15 cellular contexts compared by ENCODE assay signal in genomic region chr1:144538736-144539135, GRCh38. TPM values are rescaled to one million over a fixed set of nuclear protein-coding genes. Genes with fewer than 3 reads are reported as not detected.
A peak's percentile ranks its signal among the peaks of the same experiment; 100 is the strongest.
DNase-seq lines count a peak whose midpoint lies in the region; ATAC-seq, FAIRE-seq and TF ChIP-seq lines count a peak whose summit lies in the region.
"Not testable (repeated sequence)": the region's sequence is repeated elsewhere in the genome, so short reads cannot be mapped to it uniquely, and the experiment has no call there.
"Had no signal": no experiment of that assay in that cellular context is flagged by ENCODE, and none has a peak within 500 bp of the region (broad histone marks: within the 10 kb centered on the region; RNA-seq: fewer than 3 reads in every experiment).

No MANE protein-coding gene starts in this region.

- not testable (repeated sequence) for H3K9ac ChIP-seq in K562 (ENCODE audit: insufficient read depth in 1 of 2, low read depth in 2 of 2, low read length in 2 of 2)

- not testable (repeated sequence) for TF ChIP-seq RAD21 in A549 (conservative IDR thresholded peaks at IDR 0.05 in 1 of 2, IDR thresholded peaks at IDR 0.05 in 1 of 2); K562 (CRISPR knock-in tag; conservative IDR thresholded peaks at IDR 0.05 in 1 of 2, IDR thresholded peaks at IDR 0.05 in 1 of 2)

- not testable (repeated sequence) for H3K4me3 Mint-ChIP-seq in activated CD4-positive, alpha-beta T cell treated with anti-CD3 and anti-CD28 coated beads, Interleukin-2, amount 10 ng/mL, durations not matched to agents 24 days and 14 days; type B pancreatic cell

- H3K27ac Mint-ChIP-seq in activated CD4-positive, alpha-beta T cell treated with anti-CD3 and anti-CD28 coated beads, Interleukin-2, amount 10 ng/mL, durations not matched to agents 24 days and 14 days, result not testable (repeated sequence)
- peak overlapping the region; percentile 43 for H3K27ac Mint-ChIP-seq in type B pancreatic cell

- WGBS in A549 (ENCODE audit: missing lambda C conversion rate), result 83% methylated on average over 6 of the region's 6 CpGs
- WGBS in K562 (ENCODE audit: insufficient coverage, low coverage, missing lambda C conversion rate), result 64% methylated on average over 5 of the region's 6 CpGs
- WGBS in esophagus muscularis mucosa, result 94% methylated on average over 6 of the region's 6 CpGs

- TF ChIP-seq CTCF in A549 (IDR thresholded peaks at IDR 0.05); K562 (IDR thresholded peaks at IDR 0.05 in 2 of 3, conservative IDR thresholded peaks at IDR 0.05 in 1 of 3; ENCODE audit: insufficient read depth in 2 of 3, low read depth in 1 of 3, low read length in 3 of 3); esophagus muscularis mucosa (IDR thresholded peaks at IDR 0.05); type B pancreatic cell (conservative IDR thresholded peaks at IDR 0.05): not testable (repeated sequence)

- not testable (repeated sequence) for H3K4me1 Mint-ChIP-seq in activated CD4-positive, alpha-beta T cell treated with anti-CD3 and anti-CD28 coated beads, Interleukin-2, amount 10 ng/mL, durations not matched to agents 24 days and 14 days; type B pancreatic cell (ENCODE audit: unreplicated experiment)

- not testable (repeated sequence) for DNase-seq in A549 (ENCODE audit: low read depth in 1 of 2, low spot score in 1 of 2); K562 (ENCODE audit: extremely low read depth in 1 of 4, low spot score in 3 of 4); type B pancreatic cell (ENCODE audit: extremely low spot score, unreplicated experiment)
- peak; percentile 34 for DNase-seq in activated CD4-positive, alpha-beta T cell treated with anti-CD3 and anti-CD28 coated beads, Interleukin-2, amount 10 ng/mL, durations not matched to agents 24 days and 14 days
- DNase-seq in esophagus muscularis mucosa (ENCODE audit: extremely low spot score), result peak; percentile 19

- not testable (repeated sequence) for H3K27me3 Mint-ChIP-seq in activated CD4-positive, alpha-beta T cell treated with anti-CD3 and anti-CD28 coated beads, Interleukin-2, amount 10 ng/mL, durations not matched to agents 24 days and 14 days; type B pancreatic cell

- not testable (repeated sequence) for H3K9me3 ChIP-seq in A549; K562 (replicated peaks; ENCODE audit: control insufficient read depth, insufficient read depth, low read depth, low read length); esophagus muscularis mucosa

- intact Hi-C loops in activated CD4-positive, alpha-beta T cell treated with anti-CD3 and anti-CD28 coated beads, Interleukin-2, amount 10 ng/mL, durations not matched to agents 24 days and 14 days (cut with micrococcal nuclease); K562 (cut with micrococcal nuclease); esophagus muscularis mucosa (cut with DNase I): not testable (repeated sequence)

- H3K27ac ChIP-seq in A549; K562 (ENCODE audit: extremely low read depth, low read depth, low read length); esophagus muscularis mucosa (replicated peaks in 1 of 4): not testable (repeated sequence)

- H3K4me1 ChIP-seq in A549; K562 (replicated peaks in 1 of 2; ENCODE audit: control insufficient read depth in 2 of 2, insufficient read depth in 2 of 2, low read length in 2 of 2); esophagus muscularis mucosa: not testable (repeated sequence)

- not testable (repeated sequence) for H4K20me1 ChIP-seq in K562 (replicated peaks; ENCODE audit: control insufficient read depth, insufficient read depth, low read length)

- in situ Hi-C loops in K562 (cut with MboI), result not testable (repeated sequence)

- not testable (repeated sequence) for H3K79me2 ChIP-seq in K562 (ENCODE audit: control insufficient read depth, insufficient read depth, low read length)

- not testable (repeated sequence) for H3K4me3 ChIP-seq in A549, K562, esophagus muscularis mucosa

- ATAC-seq in A549, K562: not testable (repeated sequence)

- not testable (repeated sequence) for H2AFZ ChIP-seq in K562 (ENCODE audit: low read depth, low read length)

- not testable (repeated sequence) for H3K9me3 Mint-ChIP-seq in activated CD4-positive, alpha-beta T cell treated with anti-CD3 and anti-CD28 coated beads, Interleukin-2, amount 10 ng/mL, durations not matched to agents 24 days and 14 days; type B pancreatic cell

- not testable (repeated sequence) for H3K27me3 ChIP-seq in K562 (ENCODE audit: control insufficient read depth in 2 of 2, insufficient read depth in 2 of 2, low read length in 2 of 2)
- H3K27me3 ChIP-seq in esophagus muscularis mucosa, result peaks cover 0 to 19% (median 0%) of the 10 kb centered on the region in 4 donors

- POLR2A ChIA-PET in A549 (lab: Yijun Ruan, JAX); K562 (lab: Yijun Ruan, JAX): not testable (repeated sequence)

- not testable (repeated sequence) for H3K36me3 ChIP-seq in K562 (ENCODE audit: control insufficient read depth, insufficient read depth, low read length); esophagus muscularis mucosa

- H3K9me1 ChIP-seq in K562 (ENCODE audit: control insufficient read depth, insufficient read depth, low read length), result not testable (repeated sequence)

- H3K4me2 ChIP-seq in A549; K562 (ENCODE audit: insufficient read depth, low read length): not testable (repeated sequence)

- CTCF ChIA-PET in A549 (lab: Yijun Ruan, JAX); K562 (lab: Yijun Ruan, JAX; ENCODE audit: low intra/inter-chr PET ratio): not testable (repeated sequence)

- H3K36me3 Mint-ChIP-seq in activated CD4-positive, alpha-beta T cell treated with anti-CD3 and anti-CD28 coated beads, Interleukin-2, amount 10 ng/mL, durations not matched to agents 24 days and 14 days (ENCODE audit: low read depth); type B pancreatic cell: not testable (repeated sequence)

- not testable (repeated sequence) for FAIRE-seq in A549 (lab: Jason Lieb, UNC); K562 (lab: Jason Lieb, UNC)

- not testable (repeated sequence) for BruUV-seq in K562 (replicated peaks; lab: Mats Ljungman, UMichigan)

- TF ChIP-seq POLR2A in A549 (IDR thresholded peaks at IDR 0.05; ENCODE audit: low read length); K562 (conservative IDR thresholded peaks at IDR 0.05); esophagus muscularis mucosa (IDR thresholded peaks at IDR 0.05; ENCODE audit: low read depth): not testable (repeated sequence)

- not testable (repeated sequence) for TF ChIP-seq EP300 in A549 (IDR thresholded peaks at IDR 0.05); K562 (IDR thresholded peaks at IDR 0.05; ENCODE audit: low read length); esophagus muscularis mucosa (IDR thresholded peaks at IDR 0.05)

TF ChIP-seq in A549, 52 proteins besides CTCF, POLR2A, EP300 and RAD21:
- peak; percentile 46 for TF ChIP-seq MAFK (IDR thresholded peaks at IDR 0.05; ENCODE audit: partially characterized antibody)

TF ChIP-seq in K562, 482 proteins besides CTCF, POLR2A, EP300 and RAD21:
- TF ChIP-seq ZNF316 (IDR thresholded peaks at IDR 0.05), result peak; percentile 74
- peak; percentile 40 for TF ChIP-seq MAFG (tag; conservative IDR thresholded peaks at IDR 0.05)
- peak; percentile 60; the same call in 1 of the 2 replicates for TF ChIP-seq C11orf30 (IDR thresholded peaks at IDR 0.05; ENCODE audit: low read depth)

RNA-seq across cellular contexts. Expression of gene PPIAL4F, which starts 54.0 kb away (rescaled TPM):
- not detected in 2 replicates for polyA plus RNA-seq in A549 (2011; rRNA removed)
- polyA plus RNA-seq in A549 (2012; cell fraction: cytosol; rRNA removed), result not detected in 2 replicates
- not detected in 2 replicates for polyA plus RNA-seq in A549 (2012; cell fraction: nucleus; rRNA removed)
- polyA plus RNA-seq in A549 (2017; fragmentation: RNase III; extraction: RNeasy Plus Mini Kit Qiagen cat#74134 plus additional on column Dnase treatment), result not detected in 3 replicates
- not detected in 2 replicates for polyA minus RNA-seq in A549 (2011; rRNA and poly(A)+ RNA removed)
- not detected in 2 replicates for total RNA-seq in activated CD4-positive, alpha-beta T cell treated with anti-CD3 and anti-CD28 coated beads, Interleukin-2, amount 10 ng/mL, durations not matched to agents 24 days and 14 days
- total RNA-seq in K562 (2011; cell fraction: chromatin; rRNA removed; ENCODE audit: low replicate concordance), result not detected in 2 replicates
- total RNA-seq in K562 (2011; cell fraction: nucleolus; rRNA removed), result not detected in 2 replicates
- total RNA-seq in K562 (2011; cell fraction: nucleoplasm; rRNA removed), result not detected in 2 replicates
- total RNA-seq in K562 (2014; rRNA removed), result not detected in 2 replicates
- total RNA-seq in K562 (2014; rRNA removed; fragmentation: Illumina TruSeq; extraction: Trizol), result not detected in 2 replicates
- total RNA-seq in K562 (2015; rRNA removed; fragmentation: Illumina TruSeq; extraction: Trizol), result not detected in 2 replicates
- not detected in 2 replicates for total RNA-seq in K562 (2021)
- not detected in 2 replicates for polyA plus RNA-seq in K562 (2011; rRNA removed)
- polyA plus RNA-seq in K562 (2011; cell fraction: cytosol; rRNA removed), result not detected in 2 replicates
- not detected in 2 replicates for polyA plus RNA-seq in K562 (2011; cell fraction: nucleus; rRNA removed)
- polyA plus RNA-seq in K562 (2012), result not detected in 2 replicates
- polyA plus RNA-seq in K562 (2014; fragmentation: Illumina TruSeq; extraction: Trizol), result not detected in 2 replicates
- polyA plus RNA-seq in K562 (2014; fragmentation: Nextera tagmentation; extraction: Ambion mirVana), result not detected
- not detected in 2 replicates for polyA plus RNA-seq in K562 (2014; rRNA removed)
- not detected in 2 replicates for polyA minus RNA-seq in K562 (2011; rRNA and poly(A)+ RNA removed)
- polyA minus RNA-seq in K562 (2011; cell fraction: cytosol; rRNA and poly(A)+ RNA removed), result not detected in 2 replicates
- polyA minus RNA-seq in K562 (2011; cell fraction: nucleus; rRNA and poly(A)+ RNA removed), result not detected in 2 replicates
- total RNA-seq in esophagus muscularis mucosa, result not detected
- not detected in 2 replicates for total RNA-seq in type B pancreatic cell (ENCODE audit: low replicate concordance)
- total RNA-seq: A172; A673; CD4-positive, alpha-beta memory T cell; CD4-positive, CD25-positive, alpha-beta regulatory T cell; CD8-positive, alpha-beta memory T cell; Daoy; G401; GM12878 had no signal
- polyA plus RNA-seq: AG04450; CD14-positive monocyte; CD4-positive, alpha-beta memory T cell; CD4-positive, CD25-positive, alpha-beta regulatory T cell; CD8-positive, alpha-beta memory T cell; GM12878 had no signal
